8 cellular contexts compared by ENCODE assay signal in genomic region chr17:45248132-45248936, GRCh38. TPM values are rescaled to one million over a fixed set of nuclear protein-coding genes. Genes with fewer than 3 reads are reported as not detected.
DNase-seq lines count a peak whose midpoint lies in the region; ATAC-seq, FAIRE-seq and TF ChIP-seq lines count a peak whose summit lies in the region.

No MANE protein-coding gene starts in this region.

- TF ChIP-seq CTCF in 22Rv1 (IDR thresholded peaks at IDR 0.05) (no peak), RWPE1 (conservative IDR thresholded peaks at IDR 0.05; ENCODE audit: low read depth) (no peak)

- CTCF ChIA-PET in RWPE1 (lab: Yijun Ruan, JAX), result interaction anchor here (0.6 to 1.4 kb wide), 5 partner anchors 13 to 1437 kb away, joined by 3 to 5 read pairs (median 3); partner anchors contain the start of gene ACBD4

- H3K4me1 Mint-ChIP-seq in activated naive CD8-positive, alpha-beta T cell treated with anti-CD3 and anti-CD28 coated beads for 36 hours, result peaks cover 48% of the 10 kb centered on the region

- peak overlapping the region; percentile 92 for H3K27ac Mint-ChIP-seq in activated naive CD8-positive, alpha-beta T cell treated with anti-CD3 and anti-CD28 coated beads for 36 hours

- peaks cover 4% of the 10 kb centered on the region for H3K36me3 ChIP-seq in iPS-18a (ENCODE audit: control insufficient read depth, low read depth, low read length)

- no peaks in the 10 kb centered on the region for H3K9me3 Mint-ChIP-seq in activated naive CD8-positive, alpha-beta T cell treated with anti-CD3 and anti-CD28 coated beads for 36 hours

- DNase-seq in RWPE1 (ENCODE audit: low spot score) (peak; percentile 84), urothelium cell line (ENCODE audit: low spot score) (no peak)
- peak; percentile 82 for DNase-seq in activated naive CD8-positive, alpha-beta T cell treated with anti-CD3 and anti-CD28 coated beads for 36 hours
- peak; percentile 82 for DNase-seq in stimulated activated CD4-positive, alpha-beta T cell treated with anti-CD3 and anti-CD28 coated beads, Interleukin-1b, Interleukin-23, amount 100 ng/mL, for 48 hours

- H3K4me3 ChIP-seq in iPS-18a (ENCODE audit: low read length), result peak overlapping the region; percentile 77

- POLR2A ChIA-PET in RWPE1 (lab: Yijun Ruan, JAX; ENCODE audit: low non-redundant PET), result interaction anchor here (1.0 kb wide), 1 partner anchor 11 kb away, joined by 3 read pairs; no protein-coding TSS in a partner anchor

- H3K27me3 ChIP-seq in iPS-18a (ENCODE audit: control insufficient read depth, insufficient read depth, low read length), result peaks cover 4% of the 10 kb centered on the region

- H3K4me1 ChIP-seq in iPS-18a (ENCODE audit: control insufficient read depth, low read depth, low read length), result peaks cover 9% of the 10 kb centered on the region

- peak; percentile 56 for TF ChIP-seq POLR2A in GM18951 (IDR thresholded peaks at IDR 0.05; ENCODE audit: extremely low read depth, insufficient read depth, insufficient read length)

- in situ Hi-C loops in GM18951 (cut with MboI; ENCODE audit: low sequenced_read_pairs, unreplicated experiment), result no loop called here

- no peaks in the 10 kb centered on the region for H3K27me3 Mint-ChIP-seq in activated naive CD8-positive, alpha-beta T cell treated with anti-CD3 and anti-CD28 coated beads for 36 hours

- peak; percentile 61 for ATAC-seq in HG03280 (IDR thresholded peaks at IDR 0.05; ENCODE audit: unreplicated experiment)

- H3K9me3 ChIP-seq in iPS-18a (ENCODE audit: control insufficient read depth, low read depth, low read length), result no peaks in the 10 kb centered on the region

- H3K36me3 Mint-ChIP-seq in activated naive CD8-positive, alpha-beta T cell treated with anti-CD3 and anti-CD28 coated beads for 36 hours, result peaks cover 43% of the 10 kb centered on the region

- H3K27ac ChIP-seq in 22Rv1 (peak overlapping the region; percentile 85), RWPE1 (peak overlapping the region; percentile 89), iPS-18a (ENCODE audit: low read length) (no peak overlapping the region)

- H3K4me3 Mint-ChIP-seq in activated naive CD8-positive, alpha-beta T cell treated with anti-CD3 and anti-CD28 coated beads for 36 hours, result peak overlapping the region; percentile 92

- no peak for FAIRE-seq in urothelium cell line (lab: Jason Lieb, UNC)

- H3K9ac ChIP-seq in iPS-18a (ENCODE audit: low read length), result peak overlapping the region; percentile 78

RNA-seq across cellular contexts. Expression of gene SPATA32, which starts 13.6 kb away (rescaled TPM):
- under 1 TPM; 0.62 to 0.68 TPM for total RNA-seq in activated naive CD8-positive, alpha-beta T cell treated with anti-CD3 and anti-CD28 coated beads for 36 hours

RNA-seq across cellular contexts. Expression of gene FMNL1, which starts 26.6 kb away (rescaled TPM):
- 100 to 1,000 TPM; 215 to 219 TPM for total RNA-seq in activated naive CD8-positive, alpha-beta T cell treated with anti-CD3 and anti-CD28 coated beads for 36 hours
